ENCODE assay signal across 8 cellular contexts in the genomic region with DNA sequence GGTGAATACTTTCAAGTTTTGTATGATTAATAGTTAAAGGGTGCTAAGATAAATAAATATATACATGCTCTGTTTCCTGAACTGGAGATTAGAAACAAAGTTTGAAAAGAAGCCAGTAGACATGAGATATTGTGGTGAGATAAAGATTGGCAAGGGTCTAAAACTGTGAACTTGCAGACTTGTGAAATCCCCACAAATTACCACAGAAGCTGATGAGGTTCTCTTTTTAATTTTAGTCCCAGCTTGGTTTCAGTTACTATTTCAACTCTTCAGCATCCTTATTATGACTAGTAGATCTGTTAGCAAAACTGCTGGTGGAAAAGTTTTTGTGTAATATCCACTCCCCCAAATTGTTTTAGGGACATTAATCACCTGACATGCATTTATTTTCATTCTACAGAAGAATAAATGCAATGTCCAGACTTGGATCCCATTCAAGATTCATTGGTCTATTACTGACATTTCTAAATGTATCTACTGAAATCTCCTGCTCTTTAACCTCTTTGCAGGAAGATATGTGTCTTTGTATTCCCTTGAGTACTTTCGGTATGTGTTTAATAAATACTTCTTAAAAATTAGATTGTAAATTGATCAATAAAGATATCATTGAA. TPM values are rescaled to one million over a fixed set of nuclear protein-coding genes. Genes with fewer than 3 reads are reported as not detected.
DNase-seq lines count a peak whose midpoint lies in the region; ATAC-seq and TF ChIP-seq lines count a peak whose summit lies in the region.

No MANE protein-coding gene starts in this region.

- no peaks in the 10 kb centered on the region for H3K27me3 Mint-ChIP-seq in chondrocyte (ENCODE audit: low read depth)

- intact Hi-C loops in ascending aorta (cut with DNase I), result no loop called here

- no peak overlapping the region for H3K4me3 ChIP-seq in fibroblast of lung (replicated peaks in 1 of 4; ENCODE audit: control extremely low read depth in 1 of 4, insufficient read depth in 1 of 4, low read depth in 3 of 4, low read length in 4 of 4)
- no peak overlapping the region for H3K4me3 ChIP-seq in ascending aorta

- H3K4me2 ChIP-seq in fibroblast of lung (ENCODE audit: extremely low read depth, insufficient read depth, low read length), result no peak overlapping the region

- TF ChIP-seq POLR2A in GM18505 (IDR thresholded peaks at IDR 0.05; ENCODE audit: borderline replicate concordance, extremely low read depth, insufficient read depth, insufficient read length), result no peak

- peaks cover 42% of the 10 kb centered on the region for H3K4me1 Mint-ChIP-seq in chondrocyte (ENCODE audit: low read depth)

- DNase-seq in Kasumi-1 (lab: John Stamatoyannopoulos, UW) (peak; percentile 82 to 86), fibroblast of lung (ENCODE audit: low read depth in 2 of 2) (peak; percentile 24 to 88), ascending aorta (ENCODE audit: low spot score in 2 of 2) (no peak), mesenteric fat pad (ENCODE audit: low spot score) (no peak), chondrocyte (ENCODE audit: low spot score) (no peak), HuH-7 (ENCODE audit: low spot score) (no peak)

- H4K20me1 ChIP-seq in fibroblast of lung (ENCODE audit: control insufficient read depth, extremely low read depth, insufficient read depth, low read length), result no peaks in the 10 kb centered on the region

- H3K79me2 ChIP-seq in fibroblast of lung (ENCODE audit: control insufficient read depth, insufficient read depth, low read length), result no peaks in the 10 kb centered on the region

- H3K9ac ChIP-seq in fibroblast of lung (ENCODE audit: insufficient read depth, low read length), result no peak overlapping the region

- H3K36me3 ChIP-seq in fibroblast of lung (ENCODE audit: control insufficient read depth, insufficient read depth, low read length) (no peaks in the 10 kb centered on the region), ascending aorta (no peaks in the 10 kb centered on the region)

- H3K36me3 Mint-ChIP-seq in chondrocyte (ENCODE audit: low read depth), result peaks cover 2% of the 10 kb centered on the region

- no peak overlapping the region for H3K4me3 Mint-ChIP-seq in chondrocyte (ENCODE audit: unreplicated experiment)

- peak; percentile 49 for ATAC-seq in GM18505 (IDR thresholded peaks at IDR 0.05; ENCODE audit: unreplicated experiment)
- ATAC-seq in GM21786 (IDR thresholded peaks at IDR 0.05; ENCODE audit: unreplicated experiment), result peak; percentile 44

- H3K27ac ChIP-seq in fibroblast of lung (ENCODE audit: insufficient read depth, low read length) (no peak overlapping the region), ascending aorta (no peak overlapping the region)

- H3K9me3 ChIP-seq in fibroblast of lung (ENCODE audit: control insufficient read depth, insufficient read depth, low read depth, low read length) (no peaks in the 10 kb centered on the region), ascending aorta (no peaks in the 10 kb centered on the region)

- H3K4me1 ChIP-seq in fibroblast of lung (ENCODE audit: control insufficient read depth, extremely low read depth, insufficient read depth, low read length), result no peaks in the 10 kb centered on the region
- no peaks in the 10 kb centered on the region for H3K4me1 ChIP-seq in ascending aorta

- H3K27ac Mint-ChIP-seq in chondrocyte (ENCODE audit: unreplicated experiment), result no peak overlapping the region

- H3K27me3 ChIP-seq in fibroblast of lung (ENCODE audit: control insufficient read depth, insufficient read depth, low read length) (no peaks in the 10 kb centered on the region), ascending aorta (no peaks in the 10 kb centered on the region)

- TF ChIP-seq CTCF in fibroblast of lung (conservative IDR thresholded peaks at IDR 0.05 in 1 of 2, IDR thresholded peaks at IDR 0.05 in 1 of 2; ENCODE audit: low read depth in 1 of 2, low read length in 2 of 2) (no peak), ascending aorta (IDR thresholded peaks at IDR 0.05) (no peak), chondrocyte (IDR thresholded peaks at IDR 0.05) (no peak)

- H3K9me3 Mint-ChIP-seq in chondrocyte (ENCODE audit: low read depth), result no peaks in the 10 kb centered on the region

- H2AFZ ChIP-seq in fibroblast of lung (ENCODE audit: low read length), result no peak overlapping the region

RNA-seq across cellular contexts. Expression of gene RASGRP3, which starts 20.8 kb away (rescaled TPM):
- total RNA-seq in fibroblast of lung (0.26 and 0.50 TPM in 2 replicates), ascending aorta (1.6 TPM), mesenteric fat pad (16.1 TPM), chondrocyte (3.0 to 3.7 TPM (median 3.0 TPM) in 3 replicates)
- polyA plus RNA-seq in fibroblast of lung, result 2.2 and 6.1 TPM in 2 replicates
- polyA plus RNA-seq in fibroblast of lung (2012), result 2.0 and 2.3 TPM in 2 replicates
- 2.0 and 12.6 TPM in 2 replicates for polyA minus RNA-seq in fibroblast of lung (ENCODE audit: low replicate concordance)

Comparison
In these comparisons a context has a peak if more than half of its experiments do, and no peak if none do; other contexts are left out.
1. DNase-seq: peak in Kasumi-1 (2 of 2) and fibroblast of lung (2 of 2); none in ascending aorta (0 of 2), mesenteric fat pad (single experiment), chondrocyte (single experiment) and HuH-7 (single experiment).